Comparison of ENCODE assay signal across 9 cellular contexts in the genomic region with DNA sequence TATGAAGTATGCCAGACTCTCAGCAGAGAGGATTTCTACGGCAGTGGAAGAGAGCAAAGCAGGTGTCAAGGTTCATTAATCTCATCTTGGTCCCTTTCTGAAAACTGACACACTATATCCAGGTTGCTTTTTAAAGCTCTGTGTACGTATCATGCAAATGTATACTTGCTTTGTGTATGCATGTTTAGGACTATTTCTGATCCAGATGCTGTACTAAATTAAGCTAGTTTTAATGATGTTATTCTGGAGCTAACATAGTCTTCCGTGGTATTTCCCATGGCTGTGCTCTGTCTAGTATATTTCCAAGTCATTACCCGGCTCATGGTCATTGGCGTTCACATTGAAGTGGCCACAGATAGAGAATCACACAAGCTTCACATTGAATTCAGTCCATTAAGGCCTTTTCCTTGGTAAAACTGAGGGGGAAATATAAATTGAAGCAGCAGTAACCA. TPM values are rescaled to one million over a fixed set of nuclear protein-coding genes. Genes with fewer than 3 reads are reported as not detected.
A peak's percentile ranks its signal among the peaks of the same experiment; 100 is the strongest.
DNase-seq lines count a peak whose midpoint lies in the region; ATAC-seq and TF ChIP-seq lines count a peak whose summit lies in the region.
"Had no signal": no experiment of that assay in that cellular context is flagged by ENCODE, and none has a peak within 500 bp of the region (broad histone marks: within the 10 kb centered on the region; RNA-seq: fewer than 3 reads in every experiment).

No MANE protein-coding gene starts in this region.

- H3K79me2 ChIP-seq in parathyroid adenoma, result no peaks in the 10 kb centered on the region

- H3K9me3 ChIP-seq in body of pancreas (no peaks in the 10 kb centered on the region), parathyroid adenoma (ENCODE audit: control insufficient read depth, low read length) (no peaks in the 10 kb centered on the region)

- 46 to 65% methylated on average over 5 of the region's 5 CpGs for WGBS in body of pancreas, 2 donors

- intact Hi-C loops in body of pancreas (cut with DNase I) (no loop called here), posterior cingulate gyrus (cut with DNase I) (loop anchor here (5.0 kb wide), 1 partner anchor 58 kb away; a partner anchor contains a TSS)

- ATAC-seq in GM19438 (IDR thresholded peaks at IDR 0.05; ENCODE audit: low read depth, unreplicated experiment) (peak; percentile 5), HG03159 (IDR thresholded peaks at IDR 0.05; ENCODE audit: unreplicated experiment) (peak; percentile 5), body of pancreas (no peak)

- H2AFZ ChIP-seq in parathyroid adenoma, result peak overlapping the region; percentile 50

- no peak for DNase-seq in body of pancreas
- no peak for DNase-seq in activated CD8-positive, alpha-beta memory T cell treated with anti-CD3 and anti-CD28 coated beads, Interleukin-2, amount 50 U/mL, for 48 hours
- DNase-seq in HuH-7 (ENCODE audit: low spot score), result no peak
- DNase-seq in posterior cingulate gyrus, result no peak
- DNase-seq in H7, result no peak

- no peak for TF ChIP-seq POLR2A in body of pancreas (IDR thresholded peaks at IDR 0.05)

- peaks cover 23% of the 10 kb centered on the region for H3K4me1 ChIP-seq in body of pancreas
- H3K4me1 ChIP-seq in parathyroid adenoma, result peaks cover 5% of the 10 kb centered on the region

- TF ChIP-seq CTCF in body of pancreas (IDR thresholded peaks at IDR 0.05) (no peak), parathyroid adenoma (IDR thresholded peaks at IDR 0.05) (no peak)

- no peak overlapping the region for H3K4me2 ChIP-seq in parathyroid adenoma (ENCODE audit: low read length)

- H3K4me3 ChIP-seq in body of pancreas, result no peak overlapping the region
- H3K4me3 ChIP-seq in parathyroid adenoma (ENCODE audit: low read depth, low read length), result no peak overlapping the region
- no peak overlapping the region for H3K4me3 ChIP-seq in H7 (ENCODE audit: insufficient read depth, low read depth, low read length)

- H3K27ac ChIP-seq in body of pancreas (peak overlapping the region; percentile 79 to 86 (median 82)), parathyroid adenoma (peak overlapping the region; percentile 2)
- H3K27ac ChIP-seq: VCaP had no signal

- no peak overlapping the region for H3K9ac ChIP-seq in parathyroid adenoma

- no peaks in the 10 kb centered on the region for H3K36me3 ChIP-seq in body of pancreas (replicated peaks in 1 of 2; ENCODE audit: insufficient read depth in 1 of 2, low read depth in 2 of 2)
- H3K36me3 ChIP-seq in parathyroid adenoma (ENCODE audit: control insufficient read depth, insufficient read depth, low read length), result no peaks in the 10 kb centered on the region
- no peaks in the 10 kb centered on the region for H3K36me3 ChIP-seq in H7 (replicated peaks; ENCODE audit: control insufficient read depth, insufficient read depth, low read length)

- H3K27me3 ChIP-seq in body of pancreas (no peaks in the 10 kb centered on the region), parathyroid adenoma (ENCODE audit: control insufficient read depth, insufficient read depth, low read length) (no peaks in the 10 kb centered on the region), H7 (ENCODE audit: control insufficient read depth, insufficient read depth, low read length) (no peaks in the 10 kb centered on the region)

RNA-seq across cellular contexts. Expression of a gene that starts 59.1 kb away (rescaled TPM):
- total RNA-seq in body of pancreas, result 10 to 100 TPM; 19.8 to 24.1 TPM
- 35.9 and 36.1 TPM in 2 replicates for total RNA-seq in H7 (2014; rRNA removed; shearing (Covaris generic))
